ENCODE assay signal across 19 cellular contexts in the genomic region with DNA sequence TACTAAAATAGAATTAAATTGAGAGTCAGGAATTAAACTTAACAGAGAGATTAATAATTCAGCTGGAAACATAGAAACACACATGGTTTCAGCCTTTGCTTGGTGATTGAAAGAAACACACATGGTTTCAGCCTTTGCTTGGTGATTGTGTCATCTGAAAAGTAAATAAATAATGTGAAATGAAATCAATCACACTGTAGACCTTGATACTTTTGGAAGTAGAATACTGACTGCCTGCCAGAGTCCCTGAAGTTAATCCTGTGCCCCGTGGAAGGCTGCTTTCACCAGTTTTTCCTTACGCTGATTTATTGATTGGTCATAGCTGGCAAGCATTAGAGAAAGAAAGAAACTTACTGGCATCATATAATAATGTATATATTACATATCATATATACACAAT.
DNase-seq lines count a peak whose midpoint lies in the region; ATAC-seq and TF ChIP-seq lines count a peak whose summit lies in the region.
"Had no signal": no experiment of that assay in that cellular context is flagged by ENCODE, and none has a peak within 500 bp of the region (broad histone marks: within the 10 kb centered on the region; RNA-seq: fewer than 3 reads in every experiment).

No MANE protein-coding gene starts in this region.

- H4K20me1 ChIP-seq in osteoblast (ENCODE audit: insufficient read depth, low read length) = no peaks in the 10 kb centered on the region
- H4K20me1 ChIP-seq: BLaER1 treated with 17β-estradiol and CSF1 and Interleukin-3, amounts not matched to agents 10 nM and 100 nM had no signal

- no peak overlapping the region for H3K4me2 ChIP-seq in osteoblast (ENCODE audit: insufficient read depth, low read length)
- H3K4me2 ChIP-seq: A549; BLaER1 treated with 17β-estradiol and CSF1 and Interleukin-3, amounts not matched to agents 10 nM and 100 nM had no signal

- H3K27ac ChIP-seq in body of pancreas (peak overlapping the region in 3 of 4 donors; percentile 13 to 55 (median 39)), right lobe of liver (peak overlapping the region in 1 of 3 donors; percentile 51), osteoblast (ENCODE audit: low read depth, low read length) (no peak overlapping the region)
- H3K27ac ChIP-seq: 22Rv1; A549; BLaER1 treated with 17β-estradiol and CSF1 and Interleukin-3, amounts not matched to agents 10 nM and 100 nM; C4-2B had no signal

- intact Hi-C loops in body of pancreas (cut with DNase I) = no loop called here
- intact Hi-C loops in right lobe of liver (cut with DNase I) = no loop called here

- peak; percentile 11 for DNase-seq in DMS53 (lab: John Stamatoyannopoulos, UW)
- DNase-seq in DMS53 treated with DMSO at 0.1 percent for 48 hours (lab: John Stamatoyannopoulos, UW; ENCODE audit: unreplicated experiment) = no peak
- DNase-seq in body of pancreas = peak; percentile 41 to 64 (median 44)
- DNase-seq in right lobe of liver = peak in 1 of 3 donors; percentile 60
- DNase-seq in osteoblast (ENCODE audit: insufficient read length, low spot score, missing footprints) = peak; percentile 1
- DNase-seq in OCI-M1 (lab: John Stamatoyannopoulos, UW) = no peak
- DNase-seq: AML-193; Caco-2; Calu3; CD4-positive, alpha-beta T cell; CD8-positive, alpha-beta T cell; DMS79 treated with DMSO at 0.1 percent for 48 hours; GF-D8 had no signal

- H3K9me3 ChIP-seq in body of pancreas (no peaks in the 10 kb centered on the region), right lobe of liver (no peaks in the 10 kb centered on the region), osteoblast (ENCODE audit: low read depth, low read length) (peaks cover 2% of the 10 kb centered on the region)
- H3K9me3 ChIP-seq: Caco-2 had no signal

- ATAC-seq in body of pancreas (peak; percentile 99), right lobe of liver (peak; percentile 74 to 99 (median 97)), GM18519 (IDR thresholded peaks at IDR 0.05; ENCODE audit: low FRiP score, unreplicated experiment) (no peak), GM21717 (IDR thresholded peaks at IDR 0.05; ENCODE audit: unreplicated experiment) (no peak)
- ATAC-seq: A549; CD8-positive, alpha-beta T cell had no signal

- H3K4me1 ChIP-seq in body of pancreas = peaks cover 8% of the 10 kb centered on the region
- H3K4me1 ChIP-seq in right lobe of liver = peaks cover 0 to 7% (median 0%) of the 10 kb centered on the region in 4 donors
- no peaks in the 10 kb centered on the region for H3K4me1 ChIP-seq in osteoblast (ENCODE audit: insufficient read depth, low read length)
- H3K4me1 ChIP-seq: A549, Caco-2 had no signal

- TF ChIP-seq CTCF in body of pancreas (IDR thresholded peaks at IDR 0.05) (no peak), right lobe of liver (IDR thresholded peaks at IDR 0.05) (no peak), osteoblast (IDR thresholded peaks at IDR 0.05; ENCODE audit: extremely low read depth, low read depth, low read length) (no peak)

- H3K36me3 ChIP-seq in body of pancreas (replicated peaks in 1 of 2; ENCODE audit: insufficient read depth in 1 of 2, low read depth in 2 of 2) (no peaks in the 10 kb centered on the region), right lobe of liver (no peaks in the 10 kb centered on the region), osteoblast (ENCODE audit: insufficient read depth, low read length) (no peaks in the 10 kb centered on the region)
- H3K36me3 ChIP-seq: BLaER1 treated with 17β-estradiol and CSF1 and Interleukin-3, amounts not matched to agents 10 nM and 100 nM had no signal

- no peak overlapping the region for H2AFZ ChIP-seq in osteoblast (ENCODE audit: low read length)

- H3K79me2 ChIP-seq in osteoblast (ENCODE audit: insufficient read depth, low read length) = no peaks in the 10 kb centered on the region

- H3K27me3 ChIP-seq in body of pancreas (no peaks in the 10 kb centered on the region), right lobe of liver (no peaks in the 10 kb centered on the region), osteoblast (ENCODE audit: insufficient read depth, low read length) (no peaks in the 10 kb centered on the region)
- H3K27me3 ChIP-seq: BLaER1 treated with 17β-estradiol and CSF1 and Interleukin-3, amounts not matched to agents 10 nM and 100 nM had no signal

- H3K4me3 ChIP-seq in body of pancreas (no peak overlapping the region), right lobe of liver (no peak overlapping the region), osteoblast (ENCODE audit: insufficient read depth, low read length) (no peak overlapping the region)
- H3K4me3 ChIP-seq: A549; BLaER1 treated with 17β-estradiol and CSF1 and Interleukin-3, amounts not matched to agents 10 nM and 100 nM had no signal

- WGBS in body of pancreas, 2 donors = 7 to 12% methylated on average over 2 of the region's 2 CpGs
- WGBS in right lobe of liver (ENCODE audit: insufficient coverage, low coverage, low lambda C conversion rate, missing lambda C conversion rate) = 19% methylated on average over 2 of the region's 2 CpGs

- TF ChIP-seq POLR2A in body of pancreas (IDR thresholded peaks at IDR 0.05) (no peak), right lobe of liver (IDR thresholded peaks at IDR 0.05) (no peak)

Comparison
In these comparisons a context has a peak if more than half of its experiments do, and no peak if none do; other contexts are left out.
1. DNase-seq: peak in DMS53 (single experiment), body of pancreas (4 of 4) and osteoblast (single experiment); none in DMS53 treated with DMSO at 0.1 percent for 48 hours (single experiment) and OCI-M1 (single experiment).
2. ATAC-seq: peak in body of pancreas (single experiment) and right lobe of liver (4 of 4); none in GM18519 (single experiment) and GM21717 (single experiment).